In genomic region chr14:103346286-103346685, GRCh38 we compare ENCODE assay signal across 18 cellular contexts. TPM values are rescaled to one million over a fixed set of nuclear protein-coding genes. Genes with fewer than 3 reads are reported as not detected.
DNase-seq lines count a peak whose midpoint lies in the region; ATAC-seq and TF ChIP-seq lines count a peak whose summit lies in the region.
"Had no signal": no experiment of that assay in that cellular context is flagged by ENCODE, and none has a peak within 500 bp of the region (broad histone marks: within the 10 kb centered on the region; RNA-seq: fewer than 3 reads in every experiment).

No MANE protein-coding gene starts in this region.

- no peak for TF ChIP-seq CTCF in SK-N-SH (IDR thresholded peaks at IDR 0.05)
- TF ChIP-seq CTCF in astrocyte of the cerebellum (IDR thresholded peaks at IDR 0.05; ENCODE audit: low read depth, low read length, missing control alignments), result no peak

- H4K20me1 ChIP-seq in SK-N-SH (ENCODE audit: insufficient read depth), result peaks cover 9% of the 10 kb centered on the region; the same call in 1 of the 2 replicates

- H3F3A ChIP-seq in SK-N-SH (replicated peaks; ENCODE audit: insufficient read depth), result peaks cover 51% of the 10 kb centered on the region

- H3K79me2 ChIP-seq in SK-N-SH (ENCODE audit: insufficient read depth), result no peaks in the 10 kb centered on the region

- POLR2A ChIA-PET in SK-N-SH (lab: Yijun Ruan, JAX), result interaction anchor here (0.6 to 4.0 kb wide), 2 partner anchors 12 to 88 kb away, joined by 3 to 21 read pairs; partner anchors contain the start of gene EIF5

- no peaks in the 10 kb centered on the region for H3K9me3 ChIP-seq in SK-N-SH
- H3K9me3 ChIP-seq: adrenal gland, breast epithelium, pancreas, thoracic aorta had no signal

- no peak overlapping the region for H2AFZ ChIP-seq in SK-N-SH (ENCODE audit: low read depth)

- WGBS in SK-N-SH (ENCODE audit: low lambda C conversion rate), result 45% methylated on average over 3 of the region's 3 CpGs

- ATAC-seq in SK-N-SH treated with all-trans-retinoic acid at 6 μM for 48 hours (peak; percentile 36), left lobe of liver (no peak)
- ATAC-seq: stimulated activated memory B cell treated with anti-CD40 and anti-IgM and Interleukin-4, amounts not matched to agents 10 μg/mL and 1 μg/mL and 100 μg/mL, for 72 hours had no signal

- in situ Hi-C loops in astrocyte of the cerebellum (cut with HindIII; ENCODE audit: low sequenced_read_pairs), result no loop called here

- TF ChIP-seq EP300 in SK-N-SH (IDR thresholded peaks at IDR 0.05; ENCODE audit: borderline replicate concordance in 1 of 2, low read depth in 1 of 2, low read length in 1 of 2), result no peak

- no peaks in the 10 kb centered on the region for H3K4me1 ChIP-seq in SK-N-SH (ENCODE audit: control insufficient read depth in 1 of 2, insufficient read depth in 2 of 2, low read depth in 1 of 2, low read length in 1 of 2)
- H3K4me1 ChIP-seq: breast epithelium had no signal

- no peak for DNase-seq in SK-N-SH
- peak; percentile 43 for DNase-seq in HCEC 1CT
- DNase-seq in astrocyte of the cerebellum (ENCODE audit: low read depth), result peak; percentile 13
- peak; percentile 49 for DNase-seq in myocyte (ENCODE audit: low read depth)
- DNase-seq in left lobe of liver (ENCODE audit: low spot score), result no peak
- no peak for DNase-seq in stimulated activated CD8-positive, alpha-beta memory T cell treated with anti-CD3 and anti-CD28 coated beads, Interleukin-4, amount 100 ng/mL, for 48 hours
- DNase-seq in head of caudate nucleus, result no peak
- DNase-seq: activated CD4-positive, alpha-beta T cell treated with anti-CD3 and anti-CD28 coated beads, Interleukin-2, amount 10 ng/mL, durations not matched to agents 24 days and 14 days; kidney glomerular epithelial cell; naive thymus-derived CD4-positive, alpha-beta T cell; NCI-H1417 treated with DMSO at 0.1 percent for 48 hours; pancreas; T-helper 1 cell had no signal

- no peak for TF ChIP-seq RAD21 in SK-N-SH (IDR thresholded peaks at IDR 0.05; ENCODE audit: low read length)

- no peak overlapping the region for H3K9ac ChIP-seq in SK-N-SH

- peaks cover 38 to 39% of the 10 kb centered on the region in 2 experiments for H3K36me3 ChIP-seq in SK-N-SH (replicated peaks in 1 of 2; ENCODE audit: control insufficient read depth in 1 of 2, insufficient read depth in 2 of 2, low read length in 1 of 2)
- H3K36me3 ChIP-seq: breast epithelium had no signal

- intact Hi-C loops in head of caudate nucleus (cut with DNase I), result no loop called here

- no peak overlapping the region for H3K4me3 ChIP-seq in SK-N-SH (ENCODE audit: low read depth in 2 of 2, low read length in 1 of 2)
- no peak overlapping the region for H3K4me3 ChIP-seq in astrocyte of the cerebellum (ENCODE audit: low read depth, low read length)
- H3K4me3 ChIP-seq: adrenal gland, breast epithelium, pancreas, thoracic aorta had no signal

- H3K9me2 ChIP-seq in SK-N-SH, result no peaks in the 10 kb centered on the region

- CTCF ChIA-PET in SK-N-SH (lab: Yijun Ruan, JAX), result interaction anchor here (1.7 kb wide), 1 partner anchor 11 kb away, joined by 4 read pairs; no protein-coding TSS in a partner anchor

- no peaks in the 10 kb centered on the region for H3K27me3 ChIP-seq in SK-N-SH (ENCODE audit: insufficient read depth)
- H3K27me3 ChIP-seq: adrenal gland, breast epithelium, pancreas had no signal

- no peak overlapping the region for H3K27ac ChIP-seq in SK-N-SH (ENCODE audit: low read depth in 2 of 2, low read length in 1 of 2)
- H3K27ac ChIP-seq: breast epithelium had no signal

- no peak overlapping the region for H3K4me2 ChIP-seq in SK-N-SH

TF ChIP-seq in SK-N-SH treated with all-trans-retinoic acid at 6 μM for 48 hours, 23 proteins besides CTCF, POLR2A, EP300 and RAD21 (continues in another document):
- TF ChIP-seq RARB (CRISPR knock-in tag; IDR thresholded peaks at IDR 0.05) (no peak), SNAI2 (CRISPR knock-in tag; IDR thresholded peaks at IDR 0.05) (no peak), TOX (CRISPR knock-in tag; IDR thresholded peaks at IDR 0.05; ENCODE audit: borderline replicate concordance) (no peak), BACH2 (CRISPR knock-in tag; IDR thresholded peaks at IDR 0.05; ENCODE audit: borderline replicate concordance) (no peak), ARNTL (CRISPR knock-in tag; IDR thresholded peaks at IDR 0.05; ENCODE audit: borderline replicate concordance, low read depth) (no peak), ZFP3 (CRISPR knock-in tag; IDR thresholded peaks at IDR 0.05) (no peak), CSDC2 (CRISPR knock-in tag; IDR thresholded peaks at IDR 0.05) (no peak)
- TF ChIP-seq, protein P1, sequence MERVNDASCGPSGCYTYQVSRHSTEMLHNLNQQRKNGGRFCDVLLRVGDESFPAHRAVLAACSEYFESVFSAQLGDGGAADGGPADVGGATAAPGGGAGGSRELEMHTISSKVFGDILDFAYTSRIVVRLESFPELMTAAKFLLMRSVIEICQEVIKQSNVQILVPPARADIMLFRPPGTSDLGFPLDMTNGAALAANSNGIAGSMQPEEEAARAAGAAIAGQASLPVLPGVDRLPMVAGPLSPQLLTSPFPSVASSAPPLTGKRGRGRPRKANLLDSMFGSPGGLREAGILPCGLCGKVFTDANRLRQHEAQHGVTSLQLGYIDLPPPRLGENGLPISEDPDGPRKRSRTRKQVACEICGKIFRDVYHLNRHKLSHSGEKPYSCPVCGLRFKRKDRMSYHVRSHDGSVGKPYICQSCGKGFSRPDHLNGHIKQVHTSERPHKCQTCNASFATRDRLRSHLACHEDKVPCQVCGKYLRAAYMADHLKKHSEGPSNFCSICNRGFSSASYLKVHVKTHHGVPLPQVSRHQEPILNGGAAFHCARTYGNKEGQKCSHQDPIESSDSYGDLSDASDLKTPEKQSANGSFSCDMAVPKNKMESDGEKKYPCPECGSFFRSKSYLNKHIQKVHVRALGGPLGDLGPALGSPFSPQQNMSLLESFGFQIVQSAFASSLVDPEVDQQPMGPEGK (CRISPR knock-in tag; IDR thresholded peaks at IDR 0.05; ENCODE audit: borderline replicate concordance), result no peak
- TF ChIP-seq, protein P2, sequence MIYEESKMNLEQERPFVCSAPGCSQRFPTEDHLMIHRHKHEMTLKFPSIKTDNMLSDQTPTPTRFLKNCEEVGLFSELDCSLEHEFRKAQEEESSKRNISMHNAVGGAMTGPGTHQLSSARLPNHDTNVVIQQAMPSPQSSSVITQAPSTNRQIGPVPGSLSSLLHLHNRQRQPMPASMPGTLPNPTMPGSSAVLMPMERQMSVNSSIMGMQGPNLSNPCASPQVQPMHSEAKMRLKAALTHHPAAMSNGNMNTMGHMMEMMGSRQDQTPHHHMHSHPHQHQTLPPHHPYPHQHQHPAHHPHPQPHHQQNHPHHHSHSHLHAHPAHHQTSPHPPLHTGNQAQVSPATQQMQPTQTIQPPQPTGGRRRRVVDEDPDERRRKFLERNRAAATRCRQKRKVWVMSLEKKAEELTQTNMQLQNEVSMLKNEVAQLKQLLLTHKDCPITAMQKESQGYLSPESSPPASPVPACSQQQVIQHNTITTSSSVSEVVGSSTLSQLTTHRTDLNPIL (CRISPR knock-in tag; IDR thresholded peaks at IDR 0.05; ENCODE audit: low read depth), result no peak

TF ChIP-seq in SK-N-SH, 30 proteins besides CTCF, POLR2A, EP300 and RAD21 (continues in another document):
- TF ChIP-seq RXRA (IDR thresholded peaks at IDR 0.05; ENCODE audit: borderline replicate concordance, low read depth), result no peak
- TF ChIP-seq, protein P3, sequence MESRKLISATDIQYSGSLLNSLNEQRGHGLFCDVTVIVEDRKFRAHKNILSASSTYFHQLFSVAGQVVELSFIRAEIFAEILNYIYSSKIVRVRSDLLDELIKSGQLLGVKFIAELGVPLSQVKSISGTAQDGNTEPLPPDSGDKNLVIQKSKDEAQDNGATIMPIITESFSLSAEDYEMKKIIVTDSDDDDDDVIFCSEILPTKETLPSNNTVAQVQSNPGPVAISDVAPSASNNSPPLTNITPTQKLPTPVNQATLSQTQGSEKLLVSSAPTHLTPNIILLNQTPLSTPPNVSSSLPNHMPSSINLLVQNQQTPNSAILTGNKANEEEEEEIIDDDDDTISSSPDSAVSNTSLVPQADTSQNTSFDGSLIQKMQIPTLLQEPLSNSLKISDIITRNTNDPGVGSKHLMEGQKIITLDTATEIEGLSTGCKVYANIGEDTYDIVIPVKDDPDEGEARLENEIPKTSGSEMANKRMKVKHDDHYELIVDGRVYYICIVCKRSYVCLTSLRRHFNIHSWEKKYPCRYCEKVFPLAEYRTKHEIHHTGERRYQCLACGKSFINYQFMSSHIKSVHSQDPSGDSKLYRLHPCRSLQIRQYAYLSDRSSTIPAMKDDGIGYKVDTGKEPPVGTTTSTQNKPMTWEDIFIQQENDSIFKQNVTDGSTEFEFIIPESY (IDR thresholded peaks at IDR 0.05; ENCODE audit: borderline replicate concordance, low read depth), result no peak
- TF ChIP-seq SMC3 (IDR thresholded peaks at IDR 0.05; ENCODE audit: low read depth, low read length), result no peak
- TF ChIP-seq FOXM1 (IDR thresholded peaks at IDR 0.05; ENCODE audit: low read depth), result no peak
- no peak for TF ChIP-seq GABPA (IDR thresholded peaks at IDR 0.05; ENCODE audit: low read depth)
- TF ChIP-seq MEF2A (IDR thresholded peaks at IDR 0.05; ENCODE audit: borderline replicate concordance, low read depth), result no peak
- TF ChIP-seq JUND (IDR thresholded peaks at IDR 0.05), result no peak
- no peak for TF ChIP-seq CHD2 (IDR thresholded peaks at IDR 0.05; ENCODE audit: low read length, partially characterized antibody)
- TF ChIP-seq NRF1 (IDR thresholded peaks at IDR 0.05; ENCODE audit: low read depth, low read length), result no peak

RNA-seq across cellular contexts. Expression of gene EIF5, which starts 12.2 kb away (rescaled TPM):
- 120 and 127 TPM in 2 replicates for polyA plus RNA-seq in SK-N-SH (2012; rRNA removed)
- polyA plus RNA-seq in SK-N-SH (2012; cell fraction: cytosol; rRNA removed), result 113 and 127 TPM in 2 replicates
- polyA plus RNA-seq in SK-N-SH (2012; cell fraction: nucleus; rRNA removed), result 93.2 and 207 TPM in 2 replicates
- total RNA-seq in myocyte (149 and 176 TPM in 2 replicates), left lobe of liver (192 TPM)
- 247 TPM for polyA plus RNA-seq in myocyte (2012)

RNA-seq across cellular contexts. Expression of gene MARK3, which starts 38.9 kb away (rescaled TPM):
- 73.4 and 94.5 TPM in 2 replicates for polyA plus RNA-seq in SK-N-SH (2012; rRNA removed)
- 49.0 and 50.0 TPM in 2 replicates for polyA plus RNA-seq in SK-N-SH (2012; cell fraction: cytosol; rRNA removed)
- 255 and 313 TPM in 2 replicates for polyA plus RNA-seq in SK-N-SH (2012; cell fraction: nucleus; rRNA removed)
- total RNA-seq in myocyte (82.0 and 87.4 TPM in 2 replicates), left lobe of liver (26.5 TPM)
- 55.8 TPM for polyA plus RNA-seq in myocyte (2012)

Comparison
In these comparisons a context has a peak if more than half of its experiments do, and no peak if none do; other contexts are left out.
1. DNase-seq: peak in HCEC 1CT (single experiment), astrocyte of the cerebellum (single experiment) and myocyte (single experiment); none in SK-N-SH (single experiment), left lobe of liver (single experiment), stimulated activated CD8-positive, alpha-beta memory T cell treated with anti-CD3 and anti-CD28 coated beads, Interleukin-4, amount 100 ng/mL, for 48 hours (single experiment) and head of caudate nucleus (0 of 42).